8 cellular contexts compared by ENCODE assay signal in genomic region chr11:66438009-66438503, GRCh38. TPM values are rescaled to one million over a fixed set of nuclear protein-coding genes. Genes with fewer than 3 reads are reported as not detected.
DNase-seq lines count a peak whose midpoint lies in the region; ATAC-seq and TF ChIP-seq lines count a peak whose summit lies in the region.

No MANE protein-coding gene starts in this region.

- TF ChIP-seq POLR2A in heart left ventricle (IDR thresholded peaks at IDR 0.05), result no peak

- no peak for ATAC-seq in heart left ventricle
- no peak for ATAC-seq in lower lobe of right lung
- no peak for ATAC-seq in upper lobe of right lung

- H3K4me3 ChIP-seq in heart left ventricle (peak overlapping the region; percentile 63 to 98 (median 83)), astrocyte of the cerebellum (ENCODE audit: low read depth, low read length) (peak overlapping the region; percentile 86), lower lobe of right lung (peak overlapping the region; percentile 95), upper lobe of right lung (peak overlapping the region; percentile 100)

- intact Hi-C loops in heart left ventricle (cut with DNase I) (loop anchor here in 3 of 10 donors (2.0 to 5.0 kb wide), 3 partner anchors 29 to 46 kb away; partner anchors contain the start of gene PELI3 (in 1 of the 3)), cardiac septum (cut with DNase I) (loop anchor here (2.0 to 5.0 kb wide), 2 partner anchors 29 to 239 kb away; partner anchors contain the start of gene RBM4B), lower lobe of right lung (cut with DNase I) (no loop called here), upper lobe of right lung (cut with DNase I) (no loop called here)

- peaks cover 0 to 11% (median 8%) of the 10 kb centered on the region in 12 donors for H3K4me1 ChIP-seq in heart left ventricle
- peaks cover 6% of the 10 kb centered on the region for H3K4me1 ChIP-seq in lower lobe of right lung
- peaks cover 7% of the 10 kb centered on the region for H3K4me1 ChIP-seq in upper lobe of right lung

- 5 to 10% (median 8%) methylated on average over 12 of the region's 12 CpGs for WGBS in heart left ventricle, 4 donors

- H3K27ac ChIP-seq in heart left ventricle, result peak overlapping the region in 10 of 12 donors; percentile 82 to 93 (median 90)
- H3K27ac ChIP-seq in lower lobe of right lung, result peak overlapping the region; percentile 89
- H3K27ac ChIP-seq in upper lobe of right lung, result peak overlapping the region; percentile 84

- DNase-seq in heart left ventricle (no peak), cardiac septum (ENCODE audit: low spot score) (no peak), astrocyte of the cerebellum (ENCODE audit: low read depth) (no peak), lower lobe of right lung (no peak), upper lobe of right lung (no peak), NAMALWA (ENCODE audit: low spot score) (no peak), occipital lobe (lab: John Stamatoyannopoulos, UW) (no peak)
- no peak for DNase-seq in activated CD4-positive, alpha-beta T cell treated with anti-CD3 and anti-CD28 coated beads for 1 hour

- H3K36me3 ChIP-seq in heart left ventricle (peaks cover 0 to 37% (median 31%) of the 10 kb centered on the region in 9 donors), lower lobe of right lung (peaks cover 39% of the 10 kb centered on the region), upper lobe of right lung (peaks cover 16% of the 10 kb centered on the region)

- in situ Hi-C loops in astrocyte of the cerebellum (cut with HindIII; ENCODE audit: low sequenced_read_pairs), result no loop called here

- H3K9me3 ChIP-seq in heart left ventricle, result peaks cover 0 to 6% (median under 1%) of the 10 kb centered on the region in 12 donors
- H3K9me3 ChIP-seq in lower lobe of right lung, result peaks cover 2% of the 10 kb centered on the region
- H3K9me3 ChIP-seq in upper lobe of right lung, result no peaks in the 10 kb centered on the region

- no peaks in the 10 kb centered on the region for H3K27me3 ChIP-seq in heart left ventricle
- no peaks in the 10 kb centered on the region for H3K27me3 ChIP-seq in lower lobe of right lung (ENCODE audit: low read depth)
- H3K27me3 ChIP-seq in upper lobe of right lung, result no peaks in the 10 kb centered on the region

- TF ChIP-seq CTCF in heart left ventricle (IDR thresholded peaks at IDR 0.05) (no peak), astrocyte of the cerebellum (IDR thresholded peaks at IDR 0.05; ENCODE audit: low read depth, low read length, missing control alignments) (no peak), lower lobe of right lung (IDR thresholded peaks at IDR 0.05) (no peak), upper lobe of right lung (IDR thresholded peaks at IDR 0.05) (no peak)

RNA-seq across cellular contexts. Expression of gene MRPL11, which starts 0.6 kb away (rescaled TPM):
- total RNA-seq in heart left ventricle (10 to 100 TPM; 38.9 to 56.9 (median 47.4) TPM), cardiac septum (40.3 TPM), lower lobe of right lung (32.7 TPM), upper lobe of right lung (31.3 TPM), occipital lobe (13.9 TPM)
- 10 to 100 TPM; 48.9 to 62.8 TPM for polyA plus RNA-seq in heart left ventricle

RNA-seq across cellular contexts. Expression of gene NPAS4, which starts 17.2 kb away (rescaled TPM):
- under 1 TPM in 1 of 9 donors, not detected in 8; 0.75 TPM for total RNA-seq in heart left ventricle
- polyA plus RNA-seq in heart left ventricle, result under 1 TPM in 1 of 2 donors, not detected in 1; 0.04 TPM
- not detected for total RNA-seq in cardiac septum
- not detected for total RNA-seq in lower lobe of right lung
- not detected for total RNA-seq in upper lobe of right lung
- total RNA-seq in occipital lobe, result 0.16 TPM

RNA-seq across cellular contexts. Expression of gene PELI3, which starts 28.6 kb away (rescaled TPM):
- total RNA-seq in heart left ventricle (10 to 100 TPM in 3 of 9 donors, 1 to 10 TPM in 6; 7.2 to 26.2 (median 8.0) TPM), cardiac septum (7.7 TPM), lower lobe of right lung (21.4 TPM), upper lobe of right lung (15.5 TPM), occipital lobe (19.5 TPM)
- polyA plus RNA-seq in heart left ventricle, result 1 to 10 TPM; 5.8 to 9.2 TPM

RNA-seq across cellular contexts. Expression of gene DPP3, which starts 42.2 kb away (rescaled TPM):
- 10 to 100 TPM in 6 of 9 donors, 1 to 10 TPM in 3; 6.2 to 43.1 (median 14.9) TPM for total RNA-seq in heart left ventricle
- 10 to 100 TPM in 1 of 2 donors, 1 to 10 TPM in 1; 6.4 to 35.5 TPM for polyA plus RNA-seq in heart left ventricle
- 13.2 TPM for total RNA-seq in cardiac septum
- total RNA-seq in lower lobe of right lung, result 32.7 TPM
- total RNA-seq in upper lobe of right lung, result 31.9 TPM
- 35.2 TPM for total RNA-seq in occipital lobe
